23 cellular contexts compared by ENCODE assay signal in the genomic region with DNA sequence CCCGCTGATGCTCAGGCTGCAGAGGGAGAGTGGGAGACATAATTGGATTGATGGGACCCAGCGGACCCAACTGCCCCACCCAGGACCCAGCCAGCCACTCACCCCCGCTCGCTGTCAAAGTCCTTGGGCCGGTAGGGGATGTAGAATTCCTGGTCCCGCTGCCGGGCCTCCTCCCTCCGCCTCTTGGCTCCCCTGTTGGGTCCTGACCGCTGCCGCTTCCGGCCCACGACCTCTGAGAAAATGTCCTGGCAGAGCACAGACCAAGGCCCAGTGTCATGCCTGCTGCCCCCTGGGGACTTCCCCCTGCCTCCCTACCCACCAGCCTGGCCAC. TPM values are rescaled to one million over a fixed set of nuclear protein-coding genes. Genes with fewer than 3 reads are reported as not detected.
DNase-seq lines count a peak whose midpoint lies in the region; ATAC-seq and TF ChIP-seq lines count a peak whose summit lies in the region.
"Had no signal": no experiment of that assay in that cellular context is flagged by ENCODE, and none has a peak within 500 bp of the region (broad histone marks: within the 10 kb centered on the region; RNA-seq: fewer than 3 reads in every experiment).

No MANE protein-coding gene starts in this region.

- no peak for ATAC-seq in Right ventricle myocardium inferior
- ATAC-seq in left cardiac atrium, result no peak
- ATAC-seq in stimulated activated effector memory CD8-positive, alpha-beta T cell treated with anti-CD3 and anti-CD28 coated beads, Interleukin-12 subunit alpha, Interleukin-12 subunit beta, amount 100 ng/mL, for 72 hours, result no peak

- H3K27me3 Mint-ChIP-seq in endodermal cell (ENCODE audit: insufficient read depth), result no peaks in the 10 kb centered on the region
- H3K27me3 Mint-ChIP-seq: CD4-positive, CD25-positive, alpha-beta regulatory T cell had no signal

- 88 to 90% methylated on average over 5 to 12 of the region's 12 CpGs for WGBS in endodermal cell (ENCODE audit: insufficient coverage in 1 of 2, insufficient read length in 1 of 2), 2 experiments
- 97% methylated on average over 12 of the region's 12 CpGs for WGBS in hepatocyte (ENCODE audit: low lambda C conversion rate, missing lambda C conversion rate)

- H3K27me3 ChIP-seq in endodermal cell (ENCODE audit: control insufficient read depth, insufficient read depth, low read length, poor library complexity, severe bottlenecking) (no peaks in the 10 kb centered on the region), hepatocyte (no peaks in the 10 kb centered on the region)
- H3K27me3 ChIP-seq: BE2C had no signal

- no peak overlapping the region for H3K9ac ChIP-seq in endodermal cell (ENCODE audit: extremely low read depth, low read length, poor library complexity, severe bottlenecking)
- H3K9ac ChIP-seq: GM23248 had no signal

- no peaks in the 10 kb centered on the region for H3K4me1 ChIP-seq in endodermal cell (ENCODE audit: control insufficient read depth, insufficient read depth, low read length)
- no peaks in the 10 kb centered on the region for H3K4me1 ChIP-seq in hepatocyte (ENCODE audit: insufficient read depth)

- no peak overlapping the region for H3K4me3 ChIP-seq in endodermal cell (ENCODE audit: low read length)
- no peak overlapping the region for H3K4me3 ChIP-seq in hepatocyte
- H3K4me3 ChIP-seq: GM23248, PC-9 had no signal

- no peaks in the 10 kb centered on the region for H3K79me2 ChIP-seq in hepatocyte

- no peak overlapping the region for H2AFZ ChIP-seq in hepatocyte
- H2AFZ ChIP-seq: GM23248, PC-9 had no signal

- intact Hi-C loops in Right ventricle myocardium inferior (cut with DNase I) (no loop called here), left cardiac atrium (cut with DNase I) (no loop called here)

- no peaks in the 10 kb centered on the region for H4K20me1 ChIP-seq in hepatocyte (ENCODE audit: insufficient read depth, poor library complexity, severe bottlenecking)

- POLR2A ChIA-PET in RWPE1 (lab: Yijun Ruan, JAX; ENCODE audit: low non-redundant PET), result no interaction called here

- no peaks in the 10 kb centered on the region for H3K9me3 Mint-ChIP-seq in endodermal cell
- no peaks in the 10 kb centered on the region for H3K9me3 Mint-ChIP-seq in stimulated activated effector memory CD8-positive, alpha-beta T cell treated with anti-CD3 and anti-CD28 coated beads, Interleukin-12 subunit alpha, Interleukin-12 subunit beta, amount 100 ng/mL, for 72 hours
- H3K9me3 Mint-ChIP-seq: CD4-positive, CD25-positive, alpha-beta regulatory T cell had no signal

- DNase-seq in Right ventricle myocardium inferior (ENCODE audit: missing footprints) (peak; percentile 50), left cardiac atrium (no peak), RWPE1 (ENCODE audit: low spot score) (no peak), endodermal cell (peak; percentile 51), NCI-H146 (lab: John Stamatoyannopoulos, UW) (no peak), hepatocyte (ENCODE audit: low spot score) (no peak), NCI-H1694 (lab: John Stamatoyannopoulos, UW) (no peak)
- DNase-seq in stimulated activated effector memory CD8-positive, alpha-beta T cell treated with anti-CD3 and anti-CD28 coated beads, Interleukin-12 subunit alpha, Interleukin-12 subunit beta, amount 100 ng/mL, for 72 hours (ENCODE audit: low spot score in 2 of 2), result no peak
- DNase-seq: 8988T; ACHN; BE2C; CD4-positive, CD25-positive, alpha-beta regulatory T cell; GM23248; NCI-H1048; NCI-H1417; NCI-H187 treated with DMSO at 0.1 percent for 48 hours; NCI-H2171 treated with DMSO at 0.1 percent for 48 hours; NCI-H345; NCI-H510A treated with DMSO at 0.1 percent for 48 hours; SHP77 treated with DMSO at 0.1 percent for 48 hours had no signal

- CTCF ChIA-PET in RWPE1 (lab: Yijun Ruan, JAX), result interaction anchor here (0.5 kb wide), 1 partner anchor 1673 kb away, joined by 3 read pairs; no protein-coding TSS in a partner anchor

- no peak overlapping the region for H3K27ac Mint-ChIP-seq in endodermal cell
- peak overlapping the region; percentile 26 for H3K27ac Mint-ChIP-seq in stimulated activated effector memory CD8-positive, alpha-beta T cell treated with anti-CD3 and anti-CD28 coated beads, Interleukin-12 subunit alpha, Interleukin-12 subunit beta, amount 100 ng/mL, for 72 hours

- H3K36me3 Mint-ChIP-seq in endodermal cell (ENCODE audit: low read depth), result peaks cover 56% of the 10 kb centered on the region
- peaks cover 94% of the 10 kb centered on the region for H3K36me3 Mint-ChIP-seq in stimulated activated effector memory CD8-positive, alpha-beta T cell treated with anti-CD3 and anti-CD28 coated beads, Interleukin-12 subunit alpha, Interleukin-12 subunit beta, amount 100 ng/mL, for 72 hours

- no peak overlapping the region for H3K4me3 Mint-ChIP-seq in endodermal cell
- H3K4me3 Mint-ChIP-seq in stimulated activated effector memory CD8-positive, alpha-beta T cell treated with anti-CD3 and anti-CD28 coated beads, Interleukin-12 subunit alpha, Interleukin-12 subunit beta, amount 100 ng/mL, for 72 hours, result no peak overlapping the region

- H3K4me1 Mint-ChIP-seq in endodermal cell, result peaks cover 9% of the 10 kb centered on the region
- peaks cover 4% of the 10 kb centered on the region for H3K4me1 Mint-ChIP-seq in stimulated activated effector memory CD8-positive, alpha-beta T cell treated with anti-CD3 and anti-CD28 coated beads, Interleukin-12 subunit alpha, Interleukin-12 subunit beta, amount 100 ng/mL, for 72 hours
- H3K4me1 Mint-ChIP-seq: CD4-positive, CD25-positive, alpha-beta regulatory T cell had no signal

- H3K9me2 ChIP-seq in hepatocyte (replicated peaks; ENCODE audit: insufficient read depth), result no peaks in the 10 kb centered on the region

- H3K36me3 ChIP-seq in endodermal cell (ENCODE audit: control insufficient read depth, insufficient read depth, low read length), result peaks cover 63% of the 10 kb centered on the region
- H3K36me3 ChIP-seq in hepatocyte (replicated peaks; ENCODE audit: insufficient read depth, low read depth), result no peaks in the 10 kb centered on the region

- no peak overlapping the region for H3K4me2 ChIP-seq in hepatocyte
- H3K4me2 ChIP-seq: PC-9 had no signal

- H3K27ac ChIP-seq in RWPE1 (0 out of 2 replicates have a peak overlapping the region, but pooled peaks have one; percentile 14), endodermal cell (ENCODE audit: low read depth, low read length) (no peak overlapping the region), hepatocyte (no peak overlapping the region)
- H3K27ac ChIP-seq: GM23248, PC-9 had no signal

- H3K9me3 ChIP-seq in endodermal cell (ENCODE audit: control insufficient read depth, low read length) (no peaks in the 10 kb centered on the region), hepatocyte (ENCODE audit: low read depth) (no peaks in the 10 kb centered on the region)
- H3K9me3 ChIP-seq: BE2C had no signal

- TF ChIP-seq CTCF in RWPE1 (conservative IDR thresholded peaks at IDR 0.05; ENCODE audit: low read depth), result no peak
- TF ChIP-seq CTCF in endodermal cell (conservative IDR thresholded peaks at IDR 0.05), result no peak
- TF ChIP-seq CTCF in hepatocyte (IDR thresholded peaks at IDR 0.05; ENCODE audit: poor library complexity), result no peak

RNA-seq across cellular contexts. Expression of a gene that starts 13.5 kb away (rescaled TPM):
- total RNA-seq in Right ventricle myocardium inferior (not detected), left cardiac atrium (not detected), endodermal cell (not detected), hepatocyte (not detected in 2 replicates)
- not detected for polyA plus RNA-seq in endodermal cell (2013, experiment 1 of 2)
- polyA plus RNA-seq in endodermal cell (2013, experiment 2 of 2), result not detected
- not detected in 2 replicates for polyA plus RNA-seq in hepatocyte
- total RNA-seq: GM23248, H7, RPMI7951 had no signal
- polyA plus RNA-seq: CD4-positive, CD25-positive, alpha-beta regulatory T cell; GM23248 had no signal

RNA-seq across cellular contexts. Expression of a gene that starts 22.3 kb away (rescaled TPM):
- total RNA-seq in Right ventricle myocardium inferior (38.5 TPM), left cardiac atrium (10 to 100 TPM; 32.4 to 39.4 TPM), endodermal cell (10 to 100 TPM; 68.1 to 69.0 TPM), hepatocyte (32.3 and 52.6 TPM in 2 replicates)
- polyA plus RNA-seq in endodermal cell (2013, experiment 1 of 2), result 43.7 TPM
- polyA plus RNA-seq in endodermal cell (2013, experiment 2 of 2), result 37.6 TPM
- polyA plus RNA-seq in hepatocyte, result 36.0 and 37.8 TPM in 2 replicates

RNA-seq across cellular contexts. Expression of a gene that starts 22.5 kb away (rescaled TPM):
- total RNA-seq in Right ventricle myocardium inferior (18.1 TPM), left cardiac atrium (10 to 100 TPM; 10.8 to 13.0 TPM), endodermal cell (10 to 100 TPM; 18.8 to 20.3 TPM), hepatocyte (16.1 and 19.1 TPM in 2 replicates)
- polyA plus RNA-seq in endodermal cell (2013, experiment 1 of 2), result 16.0 TPM
- 16.8 TPM for polyA plus RNA-seq in endodermal cell (2013, experiment 2 of 2)
- 15.7 and 26.9 TPM in 2 replicates for polyA plus RNA-seq in hepatocyte

RNA-seq across cellular contexts. Expression of a gene that starts 27.4 kb away (rescaled TPM):
- total RNA-seq in Right ventricle myocardium inferior (not detected), left cardiac atrium (not detected), endodermal cell (1 to 10 TPM in 1 of 2 donors, under 1 TPM in 1; 0.77 to 1.4 TPM), hepatocyte (not detected in 2 replicates)
- 0.50 TPM for polyA plus RNA-seq in endodermal cell (2013, experiment 1 of 2)
- polyA plus RNA-seq in endodermal cell (2013, experiment 2 of 2), result 0.25 TPM
- 0.22 and 0.74 TPM in 2 replicates for polyA plus RNA-seq in hepatocyte
- total RNA-seq: CD4-positive, CD25-positive, alpha-beta regulatory T cell; GM23248; RPMI7951 had no signal
- polyA plus RNA-seq: GM23248 had no signal

RNA-seq across cellular contexts. Expression of a gene that starts 58.3 kb away (rescaled TPM):
- total RNA-seq in Right ventricle myocardium inferior, result 120 TPM
- total RNA-seq in left cardiac atrium, result 10 to 100 TPM; 66.1 to 80.6 TPM
- 10 to 100 TPM; 18.9 to 30.8 TPM for total RNA-seq in endodermal cell
- polyA plus RNA-seq in endodermal cell (2013, experiment 1 of 2), result 15.6 TPM
- 14.2 TPM for polyA plus RNA-seq in endodermal cell (2013, experiment 2 of 2)
- 16.9 and 20.1 TPM in 2 replicates for total RNA-seq in hepatocyte
- polyA plus RNA-seq in hepatocyte, result 31.3 and 32.1 TPM in 2 replicates

Comparison
In these comparisons a context has a peak if more than half of its experiments do, and no peak if none do; other contexts are left out.
1. DNase-seq: peak in Right ventricle myocardium inferior (single experiment) and endodermal cell (single experiment); none in left cardiac atrium (single experiment), RWPE1 (single experiment), stimulated activated effector memory CD8-positive, alpha-beta T cell treated with anti-CD3 and anti-CD28 coated beads, Interleukin-12 subunit alpha, Interleukin-12 subunit beta, amount 100 ng/mL, for 72 hours (0 of 2), NCI-H146 (single experiment), hepatocyte (single experiment) and NCI-H1694 (single experiment).